9 cellular contexts compared by ENCODE assay signal in genomic region chr3:190384241-190384863, GRCh38. TPM values are rescaled to one million over a fixed set of nuclear protein-coding genes. Genes with fewer than 3 reads are reported as not detected.
DNase-seq lines count a peak whose midpoint lies in the region; ATAC-seq, FAIRE-seq and TF ChIP-seq lines count a peak whose summit lies in the region.
"Had no signal": no experiment of that assay in that cellular context is flagged by ENCODE, and none has a peak within 500 bp of the region (broad histone marks: within the 10 kb centered on the region; RNA-seq: fewer than 3 reads in every experiment).

No MANE protein-coding gene starts in this region.

- peaks cover 5% of the 10 kb centered on the region for H3K27me3 Mint-ChIP-seq in CD4-positive, CD25-positive, alpha-beta regulatory T cell
- no peaks in the 10 kb centered on the region for H3K27me3 Mint-ChIP-seq in brain

- H3K27me3 ChIP-seq in CD4-positive, CD25-positive, alpha-beta regulatory T cell (ENCODE audit: control insufficient read depth, insufficient read depth, low read length): no peaks in the 10 kb centered on the region
- H3K27me3 ChIP-seq in lower lobe of right lung (ENCODE audit: low read depth): no peaks in the 10 kb centered on the region
- H3K27me3 ChIP-seq: SJCRH30 had no signal

- no peak for FAIRE-seq in frontal cortex (lab: Jason Lieb, UNC)

- peaks cover 0 to 2% (median 0%) of the 10 kb centered on the region in 7 donors for H3K9me3 Mint-ChIP-seq in CD4-positive, CD25-positive, alpha-beta regulatory T cell
- no peaks in the 10 kb centered on the region for H3K9me3 Mint-ChIP-seq in brain

- TF ChIP-seq CTCF in brain (conservative IDR thresholded peaks at IDR 0.05) (peak; percentile 36 to 52), lower lobe of right lung (IDR thresholded peaks at IDR 0.05) (peak; percentile 46)

- no peak overlapping the region for H3K27ac ChIP-seq in CD4-positive, CD25-positive, alpha-beta regulatory T cell (ENCODE audit: insufficient read depth, low read length, poor library complexity, severe bottlenecking)
- H3K27ac ChIP-seq in lower lobe of right lung: no peak overlapping the region
- H3K27ac ChIP-seq: SJCRH30 had no signal

- intact Hi-C loops in lower lobe of right lung (cut with DNase I): no loop called here

- ATAC-seq in CD4-positive, CD25-positive, alpha-beta regulatory T cell (ENCODE audit: low read depth in 2 of 2): peak; percentile 47 to 48
- ATAC-seq in GM18867 (IDR thresholded peaks at IDR 0.05; ENCODE audit: unreplicated experiment): peak; percentile 98
- peak; percentile 54 for ATAC-seq in HG03064 (IDR thresholded peaks at IDR 0.05; ENCODE audit: low read depth, unreplicated experiment)
- peak; percentile 78 for ATAC-seq in lower lobe of right lung

- H3K36me3 ChIP-seq in CD4-positive, CD25-positive, alpha-beta regulatory T cell (ENCODE audit: control insufficient read depth, insufficient read depth, low read length): no peaks in the 10 kb centered on the region
- H3K36me3 ChIP-seq in lower lobe of right lung: no peaks in the 10 kb centered on the region
- H3K36me3 ChIP-seq: SJCRH30 had no signal

- H3K36me3 Mint-ChIP-seq in CD4-positive, CD25-positive, alpha-beta regulatory T cell: no peaks in the 10 kb centered on the region
- H3K36me3 Mint-ChIP-seq in brain: no peaks in the 10 kb centered on the region

- no peak overlapping the region for H3K27ac Mint-ChIP-seq in CD4-positive, CD25-positive, alpha-beta regulatory T cell
- H3K27ac Mint-ChIP-seq in brain: no peak overlapping the region

- H3K9me3 ChIP-seq in CD4-positive, CD25-positive, alpha-beta regulatory T cell (ENCODE audit: control insufficient read depth in 2 of 2, low read length in 2 of 2): no peaks in the 10 kb centered on the region
- H3K9me3 ChIP-seq in lower lobe of right lung: no peaks in the 10 kb centered on the region
- H3K9me3 ChIP-seq: SJCRH30 had no signal

- DNase-seq in CD4-positive, CD25-positive, alpha-beta regulatory T cell: peak in 1 of 3 donors; percentile 45
- DNase-seq in NCI-H526 treated with DMSO at 0.1 percent for 48 hours (lab: John Stamatoyannopoulos, UW): peak; percentile 64
- DNase-seq in lower lobe of right lung: no peak
- DNase-seq in central memory CD4-positive, alpha-beta T cell: no peak
- no peak for DNase-seq in frontal cortex (ENCODE audit: low spot score in 2 of 2)

- H3K4me1 Mint-ChIP-seq in CD4-positive, CD25-positive, alpha-beta regulatory T cell: no peaks in the 10 kb centered on the region
- no peaks in the 10 kb centered on the region for H3K4me1 Mint-ChIP-seq in brain

- no peak overlapping the region for H3K4me3 Mint-ChIP-seq in CD4-positive, CD25-positive, alpha-beta regulatory T cell
- H3K4me3 Mint-ChIP-seq in brain: no peak overlapping the region

- no peak overlapping the region for H3K4me3 ChIP-seq in CD4-positive, CD25-positive, alpha-beta regulatory T cell (ENCODE audit: low read depth, low read length)
- no peak overlapping the region for H3K4me3 ChIP-seq in lower lobe of right lung
- H3K4me3 ChIP-seq: SJCRH30 had no signal

- no peaks in the 10 kb centered on the region for H3K4me1 ChIP-seq in CD4-positive, CD25-positive, alpha-beta regulatory T cell (ENCODE audit: control insufficient read depth, insufficient read depth, low read length, poor library complexity, severe bottlenecking)
- no peaks in the 10 kb centered on the region for H3K4me1 ChIP-seq in lower lobe of right lung
- H3K4me1 ChIP-seq: SJCRH30 had no signal

RNA-seq across cellular contexts. Expression of gene CLDN16, which starts 3.6 kb away (rescaled TPM):
- total RNA-seq in CD4-positive, CD25-positive, alpha-beta regulatory T cell: not detected
- polyA plus RNA-seq in CD4-positive, CD25-positive, alpha-beta regulatory T cell: not detected
- polyA plus RNA-seq in brain (ENCODE audit: insufficient read depth, low read depth, low replicate concordance): not detected
- 0.74 TPM for total RNA-seq in lower lobe of right lung
- total RNA-seq in frontal cortex: 1.6 TPM
- total RNA-seq: SJCRH30 had no signal

Comparison
In these comparisons a context has a peak if more than half of its experiments do, and no peak if none do; other contexts are left out.
1. ATAC-seq: peak in every context shown above with its lines; median percentile 98 in GM18867; 78 in lower lobe of right lung; 54 in HG03064; 48 in CD4-positive, CD25-positive, alpha-beta regulatory T cell.